In genomic region chr14:93089501-93090269, GRCh38 we compare ENCODE assay signal across 19 cellular contexts. TPM values are rescaled to one million over a fixed set of nuclear protein-coding genes. Genes with fewer than 3 reads are reported as not detected.
DNase-seq lines count a peak whose midpoint lies in the region; ATAC-seq lines count a peak whose summit lies in the region.
"Had no signal": no experiment of that assay in that cellular context is flagged by ENCODE, and none has a peak within 500 bp of the region (broad histone marks: within the 10 kb centered on the region; RNA-seq: fewer than 3 reads in every experiment).

No MANE protein-coding gene starts in this region.

- no peaks in the 10 kb centered on the region for H3K36me3 Mint-ChIP-seq in activated naive CD4-positive, alpha-beta T cell treated with anti-CD3 and anti-CD28 coated beads, Interleukin-2, amount 50 U/mL, for 72 hours

- H3K27ac Mint-ChIP-seq in activated naive CD4-positive, alpha-beta T cell treated with anti-CD3 and anti-CD28 coated beads, Interleukin-2, amount 50 U/mL, for 72 hours, result peak overlapping the region; percentile 44 to 60
- H3K27ac Mint-ChIP-seq: stimulated activated naive B cell treated with anti-CD40 and anti-IgM and Interleukin-4, amounts not matched to agents 10 μg/mL and 1 μg/mL and 100 μg/mL, for 72 hours had no signal

- H3K9me3 Mint-ChIP-seq in activated naive CD4-positive, alpha-beta T cell treated with anti-CD3 and anti-CD28 coated beads, Interleukin-2, amount 50 U/mL, for 72 hours, result no peaks in the 10 kb centered on the region
- H3K9me3 Mint-ChIP-seq: stimulated activated naive B cell treated with anti-CD40 and anti-IgM and Interleukin-4, amounts not matched to agents 10 μg/mL and 1 μg/mL and 100 μg/mL, for 72 hours had no signal

- DNase-seq in activated naive CD4-positive, alpha-beta T cell treated with anti-CD3 and anti-CD28 coated beads, Interleukin-2, amount 50 U/mL, for 72 hours (ENCODE audit: low spot score in 2 of 2), result no peak
- DNase-seq in activated naive CD4-positive, alpha-beta T cell (lab: John Stamatoyannopoulos, UW), result no peak
- DNase-seq in NCI-H510A (lab: John Stamatoyannopoulos, UW) (peak; percentile 51), epidermal melanocyte (ENCODE audit: insufficient read length, low spot score) (peak; percentile 69), renal cortical epithelial cell (ENCODE audit: low read depth) (peak; percentile 20), hypothalamus (lab: John Stamatoyannopoulos, UW) (no peak), iPS-NIHi7 (ENCODE audit: extremely low spot score) (no peak)
- DNase-seq: activated CD8-positive, alpha-beta memory T cell treated with anti-CD3 and anti-CD28 coated beads for 24 hours; activated effector memory CD4-positive, alpha-beta T cell treated with Interleukin-2 at 50 U/mL for 16 hours; Caco-2; erythroblast; left cardiac atrium; NCI-H1092 treated with DMSO at 0.1 percent for 48 hours; PC-9; stimulated activated naive B cell treated with anti-CD40 and anti-IgM and Interleukin-4, amounts not matched to agents 10 μg/mL and 1 μg/mL and 100 μg/mL, for 72 hours; SW 1271; upper lobe of right lung had no signal

- ATAC-seq in activated naive CD4-positive, alpha-beta T cell treated with anti-CD3 and anti-CD28 coated beads, Interleukin-2, amount 50 U/mL, for 72 hours, result no peak
- no peak for ATAC-seq in GM18502 (IDR thresholded peaks at IDR 0.05; ENCODE audit: poor library complexity, unreplicated experiment)
- ATAC-seq: K562; stimulated activated naive B cell treated with anti-CD40 and anti-IgM and Interleukin-4, amounts not matched to agents 10 μg/mL and 1 μg/mL and 100 μg/mL, for 72 hours; upper lobe of right lung had no signal

RNA-seq across cellular contexts. Expression of gene ITPK1, which starts 26.0 kb away (rescaled TPM):
- total RNA-seq in activated naive CD4-positive, alpha-beta T cell treated with anti-CD3 and anti-CD28 coated beads, Interleukin-2, amount 50 U/mL, for 72 hours, result 10 to 100 TPM; 15.2 to 33.2 TPM
- 24.7 and 52.5 TPM in 2 replicates for total RNA-seq in renal cortical epithelial cell

Comparison
In these comparisons a context has a peak if more than half of its experiments do, and no peak if none do; other contexts are left out.
1. DNase-seq: peak in NCI-H510A (single experiment), epidermal melanocyte (single experiment) and renal cortical epithelial cell (single experiment); none in activated naive CD4-positive, alpha-beta T cell treated with anti-CD3 and anti-CD28 coated beads, Interleukin-2, amount 50 U/mL, for 72 hours (0 of 2), activated naive CD4-positive, alpha-beta T cell (0 of 4), hypothalamus (0 of 51) and iPS-NIHi7 (single experiment).